26 cellular contexts compared by ENCODE assay signal in the genomic region with DNA sequence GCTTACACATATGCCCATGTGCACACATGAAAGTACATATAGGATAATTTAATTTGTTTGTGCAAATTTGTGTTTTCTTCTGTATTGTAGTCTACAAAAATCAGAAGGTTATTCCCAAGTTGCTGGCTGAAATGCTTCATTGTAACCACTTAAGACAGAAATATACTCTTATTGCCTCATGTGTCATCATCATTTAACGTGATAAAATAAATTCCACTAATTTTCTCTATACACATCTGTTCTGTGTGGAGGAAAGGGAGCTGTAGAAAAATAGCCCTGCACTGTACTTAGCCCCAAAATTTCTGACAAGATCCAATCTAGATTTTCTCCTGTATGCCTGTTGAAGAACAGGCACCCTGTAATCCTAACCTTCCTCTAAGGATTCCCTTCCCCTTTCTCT.
"Had no signal": no experiment of that assay in that cellular context is flagged by ENCODE, and none has a peak within 500 bp of the region (broad histone marks: within the 10 kb centered on the region; RNA-seq: fewer than 3 reads in every experiment).

No MANE protein-coding gene starts in this region.

- H3K27me3 ChIP-seq: esophagus squamous epithelium, gastrocnemius medialis, left lung had no signal

- ATAC-seq: effector memory CD8-positive, alpha-beta T cell; esophagus mucosa; gastrocnemius medialis; heart right ventricle; left cardiac atrium; left lung; left ventricle myocardium superior; lower lobe of right lung; mucosa of descending colon had no signal

- H3K4me1 ChIP-seq: esophagus squamous epithelium, gastrocnemius medialis, left lung, lower lobe of right lung had no signal

- DNase-seq: effector CD8-positive, alpha-beta T cell; effector memory CD8-positive, alpha-beta T cell; endodermal cell; erythroblast; esophagus squamous epithelium; foreskin fibroblast; foreskin melanocyte; gastrocnemius medialis; glutamatergic neuron; head of caudate nucleus; heart right ventricle; hippocampal formation; left cardiac atrium; left lung; left ventricle myocardium superior; lower lobe of right lung; mesenchymal stem cell; mucosa of descending colon; naive B cell had no signal

- H3K36me3 ChIP-seq: esophagus squamous epithelium, gastrocnemius medialis, heart right ventricle, left lung, lower lobe of right lung had no signal

- H3K4me3 ChIP-seq: coronary artery, esophagus squamous epithelium, gastrocnemius medialis, heart right ventricle, left lung, lower lobe of right lung, mucosa of descending colon had no signal

- FAIRE-seq: colon, endometrium, islet of Langerhans, keratinocyte had no signal

- H3K27ac ChIP-seq: coronary artery, epithelial cell of prostate, esophagus squamous epithelium, gastrocnemius medialis, heart right ventricle, left lung, lower lobe of right lung had no signal

- H3K9me3 ChIP-seq: esophagus squamous epithelium, gastrocnemius medialis, heart right ventricle, left lung, lower lobe of right lung, mucosa of descending colon had no signal
